ENCODE assay signal across 12 cellular contexts in the genomic region with DNA sequence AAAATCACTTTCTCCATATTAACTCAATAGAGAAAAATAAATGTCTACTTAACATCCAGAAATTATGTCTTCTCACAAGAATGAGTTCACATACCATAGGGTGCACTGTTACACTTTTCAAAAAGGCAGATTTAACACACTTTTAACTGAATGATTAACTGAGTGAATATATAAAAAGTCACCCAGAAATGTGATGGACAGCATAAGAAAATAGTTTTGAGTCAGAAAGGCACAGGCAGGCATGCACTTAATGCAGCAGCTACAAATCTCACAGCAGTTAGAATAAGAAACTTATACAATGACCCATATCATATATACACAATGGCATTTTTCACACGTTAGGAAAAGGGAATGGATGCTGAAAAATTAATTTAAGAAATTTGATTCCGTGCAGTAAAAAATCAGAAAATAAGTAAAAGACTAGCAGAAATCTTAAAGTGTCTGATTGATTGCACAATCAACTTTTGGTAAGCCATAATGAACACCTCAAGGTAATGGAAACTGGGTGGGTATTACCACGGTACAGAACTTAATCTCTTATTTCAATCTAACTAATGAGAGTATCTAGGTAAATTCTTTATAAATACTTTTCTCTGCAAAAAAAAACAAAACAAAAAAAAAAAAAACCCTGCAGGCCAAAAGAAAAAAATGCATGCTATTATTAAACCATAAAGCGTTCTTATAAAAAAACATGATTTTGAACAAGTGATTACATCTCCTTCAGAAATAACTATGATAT. TPM values are rescaled to one million over a fixed set of nuclear protein-coding genes. Genes with fewer than 3 reads are reported as not detected.
A peak's percentile ranks its signal among the peaks of the same experiment; 100 is the strongest.
DNase-seq lines count a peak whose midpoint lies in the region; ATAC-seq and TF ChIP-seq lines count a peak whose summit lies in the region.
"Had no signal": no experiment of that assay in that cellular context is flagged by ENCODE, and none has a peak within 500 bp of the region (broad histone marks: within the 10 kb centered on the region; RNA-seq: fewer than 3 reads in every experiment).

No MANE protein-coding gene starts in this region.

- no peak for TF ChIP-seq CTCF in fibroblast of villous mesenchyme (IDR thresholded peaks at IDR 0.05; ENCODE audit: insufficient read depth, low read depth, low read length)

- H3K4me3 Mint-ChIP-seq in activated T-cell treated with anti-CD3 and anti-CD28 coated beads, Interleukin-2, amount 50 U/mL, for 24 hours: peak overlapping the region; percentile 94
- H3K4me3 Mint-ChIP-seq in stimulated activated naive B cell treated with anti-CD40 and anti-IgM and Interleukin-4, amounts not matched to agents 10 μg/mL and 1 μg/mL and 100 μg/mL, for 72 hours: peak overlapping the region; percentile 46 to 59

- H3K27ac Mint-ChIP-seq in activated T-cell treated with anti-CD3 and anti-CD28 coated beads, Interleukin-2, amount 50 U/mL, for 24 hours: peak overlapping the region; percentile 9
- no peak overlapping the region for H3K27ac Mint-ChIP-seq in stimulated activated naive B cell treated with anti-CD40 and anti-IgM and Interleukin-4, amounts not matched to agents 10 μg/mL and 1 μg/mL and 100 μg/mL, for 72 hours

- H3K9me3 Mint-ChIP-seq in activated T-cell treated with anti-CD3 and anti-CD28 coated beads, Interleukin-2, amount 50 U/mL, for 24 hours: peaks cover 2% of the 10 kb centered on the region
- no peaks in the 10 kb centered on the region for H3K9me3 Mint-ChIP-seq in stimulated activated naive B cell treated with anti-CD40 and anti-IgM and Interleukin-4, amounts not matched to agents 10 μg/mL and 1 μg/mL and 100 μg/mL, for 72 hours

- DNase-seq in activated T-cell treated with anti-CD3 and anti-CD28 coated beads, Interleukin-2, amount 50 U/mL, for 24 hours: no peak
- DNase-seq in activated T-cell treated with anti-CD3 and anti-CD28 coated beads, Interleukin-2, amount 50 U/mL, for 1 hour: no peak
- DNase-seq in SK-N-MC (ENCODE audit: low read depth, low spot score) (no peak), fibroblast of villous mesenchyme (ENCODE audit: low read depth) (no peak), amygdala (lab: John Stamatoyannopoulos, UW) (no peak)
- no peak for DNase-seq in stimulated activated naive B cell treated with anti-CD40 and anti-IgM and Interleukin-4, amounts not matched to agents 10 μg/mL and 1 μg/mL and 100 μg/mL, for 72 hours
- DNase-seq: activated CD8-positive, alpha-beta memory T cell treated with anti-CD3 and anti-CD28 coated beads for 24 hours; SHP77 treated with DMSO at 0.1 percent for 48 hours; stimulated activated CD4-positive, alpha-beta T cell treated with anti-CD3 and anti-CD28 coated beads, Interleukin-4, amount 100 ng/mL, for 24 hours; uterus had no signal

- peak overlapping the region; percentile 6 for H3K9ac ChIP-seq in SK-N-MC (ENCODE audit: insufficient read length)

- H3K27me3 Mint-ChIP-seq in activated T-cell treated with anti-CD3 and anti-CD28 coated beads, Interleukin-2, amount 50 U/mL, for 24 hours: no peaks in the 10 kb centered on the region
- H3K27me3 Mint-ChIP-seq in stimulated activated naive B cell treated with anti-CD40 and anti-IgM and Interleukin-4, amounts not matched to agents 10 μg/mL and 1 μg/mL and 100 μg/mL, for 72 hours: no peaks in the 10 kb centered on the region

- H3K4me1 Mint-ChIP-seq in activated T-cell treated with anti-CD3 and anti-CD28 coated beads, Interleukin-2, amount 50 U/mL, for 24 hours (ENCODE audit: low read depth): peaks cover 53% of the 10 kb centered on the region
- peaks cover 26 to 48% of the 10 kb centered on the region in 2 donors for H3K4me1 Mint-ChIP-seq in stimulated activated naive B cell treated with anti-CD40 and anti-IgM and Interleukin-4, amounts not matched to agents 10 μg/mL and 1 μg/mL and 100 μg/mL, for 72 hours

- no peaks in the 10 kb centered on the region for H3K36me3 ChIP-seq in SK-N-MC (ENCODE audit: insufficient read depth, low read length)
- H3K36me3 ChIP-seq: uterus had no signal

- ATAC-seq in stimulated activated naive B cell treated with anti-CD40 and anti-IgM and Interleukin-4, amounts not matched to agents 10 μg/mL and 1 μg/mL and 100 μg/mL, for 72 hours (replicated peaks): no peak
- ATAC-seq in HG03571 (IDR thresholded peaks at IDR 0.05; ENCODE audit: unreplicated experiment) (no peak), HG02852 (IDR thresholded peaks at IDR 0.05; ENCODE audit: unreplicated experiment) (no peak)

- H3K4me3 ChIP-seq in SK-N-MC (peak overlapping the region; percentile 89), fibroblast of villous mesenchyme (ENCODE audit: low read depth, low read length) (peak overlapping the region; percentile 10)

- H3K27ac ChIP-seq in SK-N-MC: peak overlapping the region; percentile 58; the same call in 1 of the 2 replicates

- H3K9me3 ChIP-seq in SK-N-MC (ENCODE audit: low read depth, low read length): no peaks in the 10 kb centered on the region
- H3K9me3 ChIP-seq: uterus had no signal

- peaks cover 10% of the 10 kb centered on the region for H3K36me3 Mint-ChIP-seq in activated T-cell treated with anti-CD3 and anti-CD28 coated beads, Interleukin-2, amount 50 U/mL, for 24 hours (ENCODE audit: low read depth)
- peaks cover 5 to 6% of the 10 kb centered on the region in 2 donors for H3K36me3 Mint-ChIP-seq in stimulated activated naive B cell treated with anti-CD40 and anti-IgM and Interleukin-4, amounts not matched to agents 10 μg/mL and 1 μg/mL and 100 μg/mL, for 72 hours

RNA-seq across cellular contexts. Expression of gene MED13L, which starts 3.5 kb away (rescaled TPM):
- 120 and 189 TPM in 2 replicates for total RNA-seq in fibroblast of villous mesenchyme
